In genomic region chr19:1496714-1497577, GRCh38 we compare ENCODE assay signal across 31 cellular contexts. TPM values are rescaled to one million over a fixed set of nuclear protein-coding genes. Genes with fewer than 3 reads are reported as not detected.
DNase-seq lines count a peak whose midpoint lies in the region; ATAC-seq, FAIRE-seq and TF ChIP-seq lines count a peak whose summit lies in the region.
"Had no signal": no experiment of that assay in that cellular context is flagged by ENCODE, and none has a peak within 500 bp of the region (broad histone marks: within the 10 kb centered on the region; RNA-seq: fewer than 3 reads in every experiment).

No MANE protein-coding gene starts in this region.

- 91% methylated on average over 16 of the region's 39 CpGs for WGBS in HepG2 (ENCODE audit: low lambda C conversion rate)
- 63% methylated on average over 12 of the region's 39 CpGs for WGBS in right lobe of liver (ENCODE audit: insufficient coverage, low coverage, low lambda C conversion rate, missing lambda C conversion rate)

- H3K36me3 ChIP-seq in HepG2 (replicated peaks in 1 of 2; ENCODE audit: control insufficient read depth in 1 of 2, insufficient read depth in 2 of 2, low read length in 2 of 2) (no peaks in the 10 kb centered on the region), right lobe of liver (no peaks in the 10 kb centered on the region)
- H3K36me3 ChIP-seq: colonic mucosa, transverse colon had no signal

- no peak for TF ChIP-seq EP300 in HepG2 (IDR thresholded peaks at IDR 0.05; ENCODE audit: low read depth in 2 of 2, low read length in 2 of 2)
- no peak for TF ChIP-seq EP300 in HepG2 (CRISPR knock-in tag; IDR thresholded peaks at IDR 0.05; ENCODE audit: borderline replicate concordance)

- CTCF ChIA-PET in HepG2 (lab: Yijun Ruan, JAX; ENCODE audit: low intra/inter-chr PET ratio, low total read pairs), result no interaction called here

- TF ChIP-seq CTCF in HepG2 (CRISPR knock-in tag; IDR thresholded peaks at IDR 0.05) (no peak), right lobe of liver (IDR thresholded peaks at IDR 0.05) (no peak), glutamatergic neuron (IDR thresholded peaks at IDR 0.05; ENCODE audit: partially characterized antibody, unreplicated experiment) (no peak)

- H2AFZ ChIP-seq in HepG2 (ENCODE audit: low read length), result no peak overlapping the region
- H2AFZ ChIP-seq: GM23248 had no signal

- ATAC-seq in HepG2 (no peak), right lobe of liver (no peak), GM18517 (IDR thresholded peaks at IDR 0.05; ENCODE audit: unreplicated experiment) (no peak)
- ATAC-seq: A549; naive thymus-derived CD8-positive, alpha-beta T cell; stimulated activated naive CD8-positive, alpha-beta T cell treated with anti-CD3 and anti-CD28 coated beads, Interleukin-15, amount 100 ng/mL, for 72 hours had no signal

- no peak for DNase-seq in HepG2 (ENCODE audit: low spot score)
- DNase-seq in right lobe of liver, result no peak
- DNase-seq in glutamatergic neuron, result no peak
- no peak for DNase-seq in NCI-H446 treated with DMSO at 0.1 percent for 48 hours (lab: John Stamatoyannopoulos, UW)
- no peak for DNase-seq in NCI-H748 (lab: John Stamatoyannopoulos, UW; ENCODE audit: unreplicated experiment)
- DNase-seq: activated CD4-positive, alpha-beta T cell treated with anti-CD3 and anti-CD28 coated beads, Interleukin-2, amount 50 U/mL, for 48 hours; activated naive CD4-positive, alpha-beta T cell treated with anti-CD3 and anti-CD28 coated beads, Interleukin-2, amount 50 U/mL, for 16 hours; amygdala; colonic mucosa; effector memory CD4-positive, alpha-beta T cell; GM23248; HFFc6; kidney; NCI-H1417 treated with DMSO at 0.1 percent for 48 hours; NCI-H345; SK-N-SH; stimulated activated CD4-positive, alpha-beta T cell treated with anti-CD3 and anti-CD28 coated beads, Interleukin-1b, Interleukin-23, amount 100 ng/mL, for 48 hours; stimulated activated CD8-positive, alpha-beta memory T cell treated with anti-CD3 and anti-CD28 coated beads, Interleukin-4, amount 100 ng/mL, for 48 hours; stimulated activated naive CD8-positive, alpha-beta T cell treated with anti-CD3 and anti-CD28 coated beads, Interleukin-15, amount 100 ng/mL, for 72 hours; transverse colon had no signal

- H3K4me2 ChIP-seq in HepG2 (ENCODE audit: low read depth, low read length), result no peak overlapping the region
- H3K4me2 ChIP-seq: A549, KMS-11, SK-N-SH, smooth muscle cell had no signal

- no peak for TF ChIP-seq RAD21 in HepG2 (CRISPR knock-in tag; IDR thresholded peaks at IDR 0.05)

- POLR2A ChIA-PET in HepG2 (lab: Yijun Ruan, JAX), result no interaction called here

- peaks cover 5% of the 10 kb centered on the region for H3K9me3 Mint-ChIP-seq in glutamatergic neuron (ENCODE audit: unreplicated experiment)
- H3K9me3 Mint-ChIP-seq: HFFc6; naive thymus-derived CD8-positive, alpha-beta T cell; stimulated activated naive CD8-positive, alpha-beta T cell treated with anti-CD3 and anti-CD28 coated beads, Interleukin-15, amount 100 ng/mL, for 72 hours; T-helper 1 cell treated with Interleukin-12 subunit alpha and Interleukin-12 subunit beta and Interleukin-4 antibody, amounts not matched to agents 30 μg/mL and 1 μg/mL, for 36 hours had no signal

- H3K4me3 ChIP-seq in HepG2 (replicated peaks in 1 of 3; ENCODE audit: insufficient read depth in 1 of 3, low read depth in 2 of 3, low read length in 3 of 3) (no peak overlapping the region), right lobe of liver (no peak overlapping the region)
- H3K4me3 ChIP-seq: A549, colonic mucosa, GM23248, smooth muscle cell, transverse colon had no signal

- no peaks in the 10 kb centered on the region for H4K20me1 ChIP-seq in HepG2 (ENCODE audit: insufficient read depth, low read length)

- no peak overlapping the region for H3K4me3 Mint-ChIP-seq in glutamatergic neuron (ENCODE audit: unreplicated experiment)
- H3K4me3 Mint-ChIP-seq: HFFc6; naive thymus-derived CD8-positive, alpha-beta T cell; stimulated activated naive CD8-positive, alpha-beta T cell treated with anti-CD3 and anti-CD28 coated beads, Interleukin-15, amount 100 ng/mL, for 72 hours; T-helper 1 cell treated with Interleukin-12 subunit alpha and Interleukin-12 subunit beta and Interleukin-4 antibody, amounts not matched to agents 30 μg/mL and 1 μg/mL, for 36 hours had no signal

- peaks cover under 1% of the 10 kb centered on the region for H3K79me2 ChIP-seq in HepG2 (ENCODE audit: insufficient read depth, low read length)

- no peak overlapping the region for H3K9ac ChIP-seq in HepG2 (ENCODE audit: insufficient read depth, low read depth, low read length)
- H3K9ac ChIP-seq: GM23248, KMS-11, SK-N-SH had no signal

- H3K4me1 ChIP-seq in HepG2 (ENCODE audit: insufficient read depth, low read length) (peaks cover 59% of the 10 kb centered on the region), right lobe of liver (peaks cover 0 to 32% (median 9%) of the 10 kb centered on the region in 4 donors)
- H3K4me1 ChIP-seq: colonic mucosa, transverse colon had no signal

- 0 out of 4 replicates have a peak, but pooled peaks of 1 of the 2 experiments have one; percentile 44 for TF ChIP-seq POLR2A in HepG2 (IDR thresholded peaks at IDR 0.05; ENCODE audit: insufficient read depth in 1 of 2, low read depth in 2 of 2, low read length in 2 of 2)
- TF ChIP-seq POLR2A in right lobe of liver (IDR thresholded peaks at IDR 0.05), result no peak

- H3K27ac ChIP-seq in HepG2 (ENCODE audit: extremely low read length, insufficient read depth, low read length), result no peak overlapping the region
- no peak overlapping the region for H3K27ac ChIP-seq in right lobe of liver
- H3K27ac ChIP-seq: A549, colonic mucosa, GM23248, KMS-11, transverse colon had no signal

- in situ Hi-C loops in HepG2 (cut with HindIII; ENCODE audit: extremely low pct_ligation_motif_present, low pct_unique_long_range_greater_than_20kb), result no loop called here

- no peaks in the 10 kb centered on the region for H3K36me3 Mint-ChIP-seq in glutamatergic neuron (ENCODE audit: unreplicated experiment)
- H3K36me3 Mint-ChIP-seq: naive thymus-derived CD8-positive, alpha-beta T cell had no signal

- peaks cover 7% of the 10 kb centered on the region for H3K27me3 Mint-ChIP-seq in glutamatergic neuron (ENCODE audit: unreplicated experiment)

- BruUV-seq in HepG2 (replicated peaks; lab: Mats Ljungman, UMichigan), result no TSS peak

- FAIRE-seq in HepG2 (lab: Jason Lieb, UNC), result no peak
- FAIRE-seq: A549, HTR-8/SVneo, kidney, TTC549 had no signal

- no peaks in the 10 kb centered on the region for H3K9me3 ChIP-seq in HepG2 (ENCODE audit: low read length)
- no peaks in the 10 kb centered on the region for H3K9me3 ChIP-seq in right lobe of liver
- H3K9me3 ChIP-seq: A549, colonic mucosa, SK-N-SH, transverse colon had no signal

- peaks cover 7% of the 10 kb centered on the region for H3K4me1 Mint-ChIP-seq in glutamatergic neuron (ENCODE audit: low read depth, unreplicated experiment)

- H3K27ac Mint-ChIP-seq in glutamatergic neuron (ENCODE audit: unreplicated experiment), result peak overlapping the region; percentile 75
- H3K27ac Mint-ChIP-seq: HFFc6; naive thymus-derived CD8-positive, alpha-beta T cell; stimulated activated naive CD8-positive, alpha-beta T cell treated with anti-CD3 and anti-CD28 coated beads, Interleukin-15, amount 100 ng/mL, for 72 hours; T-helper 1 cell treated with Interleukin-12 subunit alpha and Interleukin-12 subunit beta and Interleukin-4 antibody, amounts not matched to agents 30 μg/mL and 1 μg/mL, for 36 hours had no signal

- intact Hi-C loops in HepG2 (cut with micrococcal nuclease; ENCODE audit: unreplicated experiment), result no loop called here
- intact Hi-C loops in right lobe of liver (cut with DNase I), result no loop called here

- H3K27me3 ChIP-seq in HepG2 (ENCODE audit: control insufficient read depth in 1 of 2, insufficient read depth in 2 of 2, low read length in 2 of 2), result no peaks in the 10 kb centered on the region
- no peaks in the 10 kb centered on the region for H3K27me3 ChIP-seq in right lobe of liver
- H3K27me3 ChIP-seq: colonic mucosa had no signal

RNA-seq across cellular contexts. Expression of gene REEP6, which starts 6.0 kb away (rescaled TPM):
- total RNA-seq in HepG2 (2016; rRNA removed; fragmentation: Illumina TruSeq; extraction: Trizol), result 15.6 and 28.8 TPM in 2 replicates
- total RNA-seq in HepG2 (2016; cell fraction: cytosol; rRNA removed; fragmentation: Illumina TruSeq; extraction: Trizol; ENCODE audit: low read depth), result 21.2 and 31.3 TPM in 2 replicates
- 13.3 and 31.5 TPM in 2 replicates for total RNA-seq in HepG2 (2016; cell fraction: insoluble cytoplasmic fraction; rRNA removed; fragmentation: Illumina TruSeq; extraction: Trizol)
- total RNA-seq in HepG2 (2016; cell fraction: membrane; rRNA removed; fragmentation: Illumina TruSeq; extraction: Trizol), result 21.8 and 29.6 TPM in 2 replicates
- 22.0 and 24.7 TPM in 2 replicates for total RNA-seq in HepG2 (2016; cell fraction: nucleus; rRNA removed; fragmentation: Illumina TruSeq; extraction: Trizol)
- polyA plus RNA-seq in HepG2 (2011; rRNA removed), result 10.0 and 17.3 TPM in 2 replicates
- 10.9 and 13.3 TPM in 2 replicates for polyA plus RNA-seq in HepG2 (2011; cell fraction: cytosol; rRNA removed)
- 15.2 and 19.3 TPM in 2 replicates for polyA plus RNA-seq in HepG2 (2011; cell fraction: nucleus; rRNA removed)
- polyA plus RNA-seq in HepG2 (2012), result 31.7 and 32.2 TPM in 2 replicates
- polyA plus RNA-seq in HepG2 (2016; cell fraction: cytosol; fragmentation: Illumina TruSeq; extraction: Trizol; ENCODE audit: low read depth), result 40.3 and 49.6 TPM in 2 replicates
- polyA plus RNA-seq in HepG2 (2016; cell fraction: insoluble cytoplasmic fraction; fragmentation: Illumina TruSeq; extraction: Trizol; ENCODE audit: low read depth), result 23.2 and 29.9 TPM in 2 replicates
- 43.0 and 49.7 TPM in 2 replicates for polyA plus RNA-seq in HepG2 (2016; cell fraction: membrane; fragmentation: Illumina TruSeq; extraction: Trizol; ENCODE audit: low read depth)
- polyA plus RNA-seq in HepG2 (2016; cell fraction: nucleus; fragmentation: Illumina TruSeq; extraction: Trizol; ENCODE audit: insufficient read depth, low read depth), result 65.9 and 70.0 TPM in 2 replicates
- polyA minus RNA-seq in HepG2 (2011; rRNA and poly(A)+ RNA removed; ENCODE audit: low replicate concordance), result 7.1 and 14.8 TPM in 2 replicates
- 12.4 and 14.4 TPM in 2 replicates for polyA minus RNA-seq in HepG2 (2011; cell fraction: cytosol; rRNA and poly(A)+ RNA removed)
- polyA minus RNA-seq in HepG2 (2011; cell fraction: nucleus; rRNA and poly(A)+ RNA removed), result 3.5 and 3.6 TPM in 2 replicates
- 100 to 1,000 TPM; 113 to 218 (median 177) TPM for total RNA-seq in right lobe of liver
- total RNA-seq in glutamatergic neuron (ENCODE audit: unreplicated experiment), result 21.5 TPM

RNA-seq across cellular contexts. Expression of gene PCSK4, which starts 6.8 kb away (rescaled TPM):
- total RNA-seq in HepG2 (2016; rRNA removed; fragmentation: Illumina TruSeq; extraction: Trizol) (0.52 and 2.0 TPM in 2 replicates), right lobe of liver (1 to 10 TPM; 2.0 to 8.0 (median 3.6) TPM), glutamatergic neuron (ENCODE audit: unreplicated experiment) (21.2 TPM)
- 0.91 and 1.2 TPM in 2 replicates for total RNA-seq in HepG2 (2016; cell fraction: cytosol; rRNA removed; fragmentation: Illumina TruSeq; extraction: Trizol; ENCODE audit: low read depth)
- total RNA-seq in HepG2 (2016; cell fraction: insoluble cytoplasmic fraction; rRNA removed; fragmentation: Illumina TruSeq; extraction: Trizol), result 1.1 and 1.5 TPM in 2 replicates
- 1.5 and 2.0 TPM in 2 replicates for total RNA-seq in HepG2 (2016; cell fraction: membrane; rRNA removed; fragmentation: Illumina TruSeq; extraction: Trizol)
- total RNA-seq in HepG2 (2016; cell fraction: nucleus; rRNA removed; fragmentation: Illumina TruSeq; extraction: Trizol), result 1.7 and 3.6 TPM in 2 replicates
- 2.7 and 3.1 TPM in 2 replicates for polyA plus RNA-seq in HepG2 (2011; rRNA removed)
- 0.73 and 1.2 TPM in 2 replicates for polyA plus RNA-seq in HepG2 (2011; cell fraction: cytosol; rRNA removed)
- polyA plus RNA-seq in HepG2 (2011; cell fraction: nucleus; rRNA removed), result 62.7 and 100 TPM in 2 replicates
- polyA plus RNA-seq in HepG2 (2012), result 2.9 and 3.0 TPM in 2 replicates
- polyA plus RNA-seq in HepG2 (2016; cell fraction: cytosol; fragmentation: Illumina TruSeq; extraction: Trizol; ENCODE audit: low read depth), result 0.60 and 0.88 TPM in 2 replicates
- 0.61 and 1.1 TPM in 2 replicates for polyA plus RNA-seq in HepG2 (2016; cell fraction: insoluble cytoplasmic fraction; fragmentation: Illumina TruSeq; extraction: Trizol; ENCODE audit: low read depth)
- polyA plus RNA-seq in HepG2 (2016; cell fraction: membrane; fragmentation: Illumina TruSeq; extraction: Trizol; ENCODE audit: low read depth), result 1.2 TPM in 2 replicates
- polyA plus RNA-seq in HepG2 (2016; cell fraction: nucleus; fragmentation: Illumina TruSeq; extraction: Trizol; ENCODE audit: insufficient read depth, low read depth), result 11.8 and 12.9 TPM in 2 replicates
- 0.84 and 1.6 TPM in 2 replicates for polyA minus RNA-seq in HepG2 (2011; rRNA and poly(A)+ RNA removed; ENCODE audit: low replicate concordance)
- 0.88 and 1.6 TPM in 2 replicates for polyA minus RNA-seq in HepG2 (2011; cell fraction: cytosol; rRNA and poly(A)+ RNA removed)
- polyA minus RNA-seq in HepG2 (2011; cell fraction: nucleus; rRNA and poly(A)+ RNA removed), result 1.7 and 4.6 TPM in 2 replicates

RNA-seq across cellular contexts. Expression of gene ADAMTSL5, which starts 15.9 kb away (rescaled TPM):
- 0.24 and 0.60 TPM in 2 replicates for total RNA-seq in HepG2 (2016; rRNA removed; fragmentation: Illumina TruSeq; extraction: Trizol)
- total RNA-seq in HepG2 (2016; cell fraction: cytosol; rRNA removed; fragmentation: Illumina TruSeq; extraction: Trizol; ENCODE audit: low read depth), result 0.35 and 0.81 TPM in 2 replicates
- total RNA-seq in HepG2 (2016; cell fraction: insoluble cytoplasmic fraction; rRNA removed; fragmentation: Illumina TruSeq; extraction: Trizol), result 0.25 and 0.41 TPM in 2 replicates
- 0.17 and 0.56 TPM in 2 replicates for total RNA-seq in HepG2 (2016; cell fraction: membrane; rRNA removed; fragmentation: Illumina TruSeq; extraction: Trizol)
- 0.41 and 0.78 TPM in 2 replicates for total RNA-seq in HepG2 (2016; cell fraction: nucleus; rRNA removed; fragmentation: Illumina TruSeq; extraction: Trizol)
- 2.7 and 3.8 TPM in 2 replicates for polyA plus RNA-seq in HepG2 (2011; rRNA removed)
- 1.9 and 2.1 TPM in 2 replicates for polyA plus RNA-seq in HepG2 (2011; cell fraction: cytosol; rRNA removed)
- polyA plus RNA-seq in HepG2 (2011; cell fraction: nucleus; rRNA removed), result 13.4 and 15.1 TPM in 2 replicates
- 0.63 and 1.1 TPM in 2 replicates for polyA plus RNA-seq in HepG2 (2012)
- polyA plus RNA-seq in HepG2 (2016; cell fraction: cytosol; fragmentation: Illumina TruSeq; extraction: Trizol; ENCODE audit: low read depth), result 0.43 and 0.55 TPM in 2 replicates
- polyA plus RNA-seq in HepG2 (2016; cell fraction: insoluble cytoplasmic fraction; fragmentation: Illumina TruSeq; extraction: Trizol; ENCODE audit: low read depth), result 0.76 and 0.82 TPM in 2 replicates
- polyA plus RNA-seq in HepG2 (2016; cell fraction: membrane; fragmentation: Illumina TruSeq; extraction: Trizol; ENCODE audit: low read depth), result 0.43 and 0.80 TPM in 2 replicates
- 2.4 and 2.9 TPM in 2 replicates for polyA plus RNA-seq in HepG2 (2016; cell fraction: nucleus; fragmentation: Illumina TruSeq; extraction: Trizol; ENCODE audit: insufficient read depth, low read depth)
- 1.8 and 6.0 TPM in 2 replicates for polyA minus RNA-seq in HepG2 (2011; rRNA and poly(A)+ RNA removed; ENCODE audit: low replicate concordance)
- 0.79 and 1.8 TPM in 2 replicates for polyA minus RNA-seq in HepG2 (2011; cell fraction: cytosol; rRNA and poly(A)+ RNA removed)
- polyA minus RNA-seq in HepG2 (2011; cell fraction: nucleus; rRNA and poly(A)+ RNA removed), result 1.2 and 1.7 TPM in 2 replicates
- total RNA-seq in right lobe of liver, result 1 to 10 TPM; 1.8 to 6.9 (median 4.5) TPM
- 0.83 TPM for total RNA-seq in glutamatergic neuron (ENCODE audit: unreplicated experiment)

RNA-seq across cellular contexts. Expression of gene C19orf25, which starts 17.9 kb away (rescaled TPM):
- total RNA-seq in HepG2 (2016; rRNA removed; fragmentation: Illumina TruSeq; extraction: Trizol), result 32.3 and 32.4 TPM in 2 replicates
- total RNA-seq in HepG2 (2016; cell fraction: cytosol; rRNA removed; fragmentation: Illumina TruSeq; extraction: Trizol; ENCODE audit: low read depth), result 11.9 and 13.3 TPM in 2 replicates
- total RNA-seq in HepG2 (2016; cell fraction: insoluble cytoplasmic fraction; rRNA removed; fragmentation: Illumina TruSeq; extraction: Trizol), result 34.4 and 35.4 TPM in 2 replicates
- 33.2 and 36.2 TPM in 2 replicates for total RNA-seq in HepG2 (2016; cell fraction: membrane; rRNA removed; fragmentation: Illumina TruSeq; extraction: Trizol)
- 15.1 and 17.1 TPM in 2 replicates for total RNA-seq in HepG2 (2016; cell fraction: nucleus; rRNA removed; fragmentation: Illumina TruSeq; extraction: Trizol)
- 14.2 and 19.5 TPM in 2 replicates for polyA plus RNA-seq in HepG2 (2011; rRNA removed)
- polyA plus RNA-seq in HepG2 (2011; cell fraction: cytosol; rRNA removed), result 18.3 and 24.5 TPM in 2 replicates
- 33.5 and 34.3 TPM in 2 replicates for polyA plus RNA-seq in HepG2 (2011; cell fraction: nucleus; rRNA removed)
- polyA plus RNA-seq in HepG2 (2012), result 9.6 and 14.8 TPM in 2 replicates
- 11.7 and 15.7 TPM in 2 replicates for polyA plus RNA-seq in HepG2 (2016; cell fraction: cytosol; fragmentation: Illumina TruSeq; extraction: Trizol; ENCODE audit: low read depth)
- 31.7 and 32.0 TPM in 2 replicates for polyA plus RNA-seq in HepG2 (2016; cell fraction: insoluble cytoplasmic fraction; fragmentation: Illumina TruSeq; extraction: Trizol; ENCODE audit: low read depth)
- 25.3 and 26.3 TPM in 2 replicates for polyA plus RNA-seq in HepG2 (2016; cell fraction: membrane; fragmentation: Illumina TruSeq; extraction: Trizol; ENCODE audit: low read depth)
- 30.3 and 33.5 TPM in 2 replicates for polyA plus RNA-seq in HepG2 (2016; cell fraction: nucleus; fragmentation: Illumina TruSeq; extraction: Trizol; ENCODE audit: insufficient read depth, low read depth)
- polyA minus RNA-seq in HepG2 (2011; rRNA and poly(A)+ RNA removed; ENCODE audit: low replicate concordance), result 15.8 and 20.8 TPM in 2 replicates
- 8.7 and 9.4 TPM in 2 replicates for polyA minus RNA-seq in HepG2 (2011; cell fraction: cytosol; rRNA and poly(A)+ RNA removed)
- 13.3 and 13.6 TPM in 2 replicates for polyA minus RNA-seq in HepG2 (2011; cell fraction: nucleus; rRNA and poly(A)+ RNA removed)
- 10 to 100 TPM; 12.2 to 32.7 (median 15.3) TPM for total RNA-seq in right lobe of liver
- total RNA-seq in glutamatergic neuron (ENCODE audit: unreplicated experiment), result 29.2 TPM

RNA-seq across cellular contexts. Expression of gene PLK5, which starts 26.9 kb away (rescaled TPM):
- not detected in 2 replicates for total RNA-seq in HepG2 (2016; rRNA removed; fragmentation: Illumina TruSeq; extraction: Trizol)
- not detected in 2 replicates for total RNA-seq in HepG2 (2016; cell fraction: cytosol; rRNA removed; fragmentation: Illumina TruSeq; extraction: Trizol; ENCODE audit: low read depth)
- not detected in 2 replicates for total RNA-seq in HepG2 (2016; cell fraction: insoluble cytoplasmic fraction; rRNA removed; fragmentation: Illumina TruSeq; extraction: Trizol)
- not detected in 2 replicates for total RNA-seq in HepG2 (2016; cell fraction: membrane; rRNA removed; fragmentation: Illumina TruSeq; extraction: Trizol)
- total RNA-seq in HepG2 (2016; cell fraction: nucleus; rRNA removed; fragmentation: Illumina TruSeq; extraction: Trizol), result not detected in 2 replicates
- polyA plus RNA-seq in HepG2 (2011; rRNA removed), result not detected in 2 replicates
- polyA plus RNA-seq in HepG2 (2011; cell fraction: cytosol; rRNA removed), result not detected in 2 replicates
- polyA plus RNA-seq in HepG2 (2011; cell fraction: nucleus; rRNA removed), result not detected in 2 replicates
- not detected in 2 replicates for polyA plus RNA-seq in HepG2 (2012)
- polyA plus RNA-seq in HepG2 (2016; cell fraction: cytosol; fragmentation: Illumina TruSeq; extraction: Trizol; ENCODE audit: low read depth), result not detected in 2 replicates
- not detected in 2 replicates for polyA plus RNA-seq in HepG2 (2016; cell fraction: insoluble cytoplasmic fraction; fragmentation: Illumina TruSeq; extraction: Trizol; ENCODE audit: low read depth)
- not detected in 2 replicates for polyA plus RNA-seq in HepG2 (2016; cell fraction: membrane; fragmentation: Illumina TruSeq; extraction: Trizol; ENCODE audit: low read depth)
- 0.21 TPM in 1 of 2 replicates, not detected in the other for polyA plus RNA-seq in HepG2 (2016; cell fraction: nucleus; fragmentation: Illumina TruSeq; extraction: Trizol; ENCODE audit: insufficient read depth, low read depth)
- polyA minus RNA-seq in HepG2 (2011; rRNA and poly(A)+ RNA removed; ENCODE audit: low replicate concordance), result not detected in 2 replicates
- polyA minus RNA-seq in HepG2 (2011; cell fraction: cytosol; rRNA and poly(A)+ RNA removed), result not detected in 2 replicates
- polyA minus RNA-seq in HepG2 (2011; cell fraction: nucleus; rRNA and poly(A)+ RNA removed), result not detected in 2 replicates
- total RNA-seq in right lobe of liver, result not detected
- 0.69 TPM for total RNA-seq in glutamatergic neuron (ENCODE audit: unreplicated experiment)
- total RNA-seq: colonic mucosa; Daoy; epithelial cell of proximal tubule; GM23248; kidney; naive thymus-derived CD8-positive, alpha-beta T cell; renal cortical epithelial cell; smooth muscle cell; transverse colon had no signal
- polyA plus RNA-seq: A549; GM23248; naive thymus-derived CD8-positive, alpha-beta T cell; SK-N-SH; smooth muscle cell had no signal
